Comparison of ENCODE assay signal across 1 cellular context in genomic region chr14:38250316-38250715, GRCh38.
TF ChIP-seq lines count a peak whose summit lies in the region.

No MANE protein-coding gene starts in this region.

TF ChIP-seq in IMR-90, 13 proteins besides CTCF, POLR2A, EP300 and RAD21 (continued from another document):
- no peak for TF ChIP-seq USF2 (IDR thresholded peaks at IDR 0.05; ENCODE audit: low read depth, low read length)
- no peak for TF ChIP-seq RCOR1 (IDR thresholded peaks at IDR 0.05; ENCODE audit: insufficient replicate concordance, low read length)
